In genomic region chr11:115672999-115673411, GRCh38 we compare ENCODE assay signal across 14 cellular contexts.
DNase-seq lines count a peak whose midpoint lies in the region; ATAC-seq, FAIRE-seq and TF ChIP-seq lines count a peak whose summit lies in the region.
"Had no signal": no experiment of that assay in that cellular context is flagged by ENCODE, and none has a peak within 500 bp of the region (broad histone marks: within the 10 kb centered on the region; RNA-seq: fewer than 3 reads in every experiment).

No MANE protein-coding gene starts in this region.

- H3K27ac ChIP-seq in upper lobe of left lung: no peak overlapping the region
- H3K27ac ChIP-seq: KMS-11, thyroid gland had no signal

- no peaks in the 10 kb centered on the region for H3K27me3 ChIP-seq in upper lobe of left lung
- H3K27me3 ChIP-seq: thyroid gland had no signal

- WGBS in upper lobe of left lung, 2 donors: 58 to 75% methylated on average over 4 of the region's 4 CpGs

- no peaks in the 10 kb centered on the region for H3K36me3 ChIP-seq in upper lobe of left lung
- H3K36me3 ChIP-seq: thyroid gland had no signal

- TF ChIP-seq POLR2A in upper lobe of left lung (IDR thresholded peaks at IDR 0.05): no peak

- no peaks in the 10 kb centered on the region for H3K9me3 ChIP-seq in upper lobe of left lung
- H3K9me3 ChIP-seq: thyroid gland had no signal

- DNase-seq in NCI-H82 (lab: John Stamatoyannopoulos, UW) (peak; percentile 64), NCI-H82 treated with DMSO at 0.1 percent for 48 hours (lab: John Stamatoyannopoulos, UW; ENCODE audit: unreplicated experiment) (no peak), astrocyte of the spinal cord (ENCODE audit: low read depth, low spot score) (peak; percentile 72), inferior parietal cortex (ENCODE audit: extremely low spot score) (peak; percentile 10), upper lobe of left lung (peak; percentile 15 to 41), urothelium cell line (ENCODE audit: low spot score) (no peak)
- no peak for DNase-seq in activated naive CD4-positive, alpha-beta T cell (lab: John Stamatoyannopoulos, UW)
- DNase-seq: activated CD4-positive, alpha-beta T cell treated with anti-CD3 and anti-CD28 coated beads, Interleukin-2, amount 10 ng/mL, durations not matched to agents 7 days and 5 days; dermis blood vessel endothelial cell; DMS53; NCI-H345 had no signal

- peak; percentile 4 to 91 for ATAC-seq in upper lobe of left lung (ENCODE audit: low FRiP score in 2 of 2)
- no peak for ATAC-seq in HG02642 (IDR thresholded peaks at IDR 0.05; ENCODE audit: poor library complexity, unreplicated experiment)

- no peak for TF ChIP-seq EP300 in upper lobe of left lung (IDR thresholded peaks at IDR 0.05)

- H3K4me3 ChIP-seq in astrocyte of the spinal cord (ENCODE audit: low read depth, low read length) (no peak overlapping the region), upper lobe of left lung (no peak overlapping the region)
- H3K4me3 ChIP-seq: thyroid gland had no signal

- no peak for FAIRE-seq in urothelium cell line (lab: Jason Lieb, UNC)

- H3K4me1 ChIP-seq in upper lobe of left lung: peaks cover 0 to 9% (median 0%) of the 10 kb centered on the region in 4 donors

- in situ Hi-C loops in astrocyte of the spinal cord (cut with HindIII; ENCODE audit: low sequenced_read_pairs): no loop called here

- TF ChIP-seq CTCF in astrocyte of the spinal cord (IDR thresholded peaks at IDR 0.05; ENCODE audit: low read depth, low read length) (no peak), upper lobe of left lung (IDR thresholded peaks at IDR 0.05) (no peak)

Comparison
In these comparisons a context has a peak if more than half of its experiments do, and no peak if none do; other contexts are left out.
1. DNase-seq: peak in NCI-H82 (single experiment), astrocyte of the spinal cord (single experiment), inferior parietal cortex (single experiment) and upper lobe of left lung (2 of 2); none in NCI-H82 treated with DMSO at 0.1 percent for 48 hours (single experiment), urothelium cell line (single experiment) and activated naive CD4-positive, alpha-beta T cell (0 of 4).